In the genomic region with DNA sequence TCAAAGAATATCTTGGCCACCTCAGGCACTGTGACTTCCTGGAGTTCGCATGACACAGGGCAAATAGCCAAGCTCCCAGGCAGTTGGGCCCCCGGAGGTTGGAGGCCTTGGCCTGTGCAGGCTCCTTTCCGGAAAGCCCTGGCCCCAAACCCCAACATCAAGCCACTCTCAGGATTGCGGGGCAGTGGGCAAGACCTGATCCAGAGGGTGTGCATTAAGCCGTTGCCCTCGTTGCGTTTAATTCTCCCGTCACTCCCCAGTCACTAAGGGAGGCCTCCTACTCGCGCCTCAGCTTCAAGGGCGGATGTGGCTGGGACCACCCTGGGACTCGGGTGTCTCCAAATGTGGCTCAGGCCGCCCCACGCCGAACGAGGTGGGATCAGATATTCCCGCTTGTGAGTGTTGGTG, we compare ENCODE assay signal across 12 cellular contexts.
DNase-seq lines count a peak whose midpoint lies in the region; ATAC-seq and TF ChIP-seq lines count a peak whose summit lies in the region.
"Had no signal": no experiment of that assay in that cellular context is flagged by ENCODE, and none has a peak within 500 bp of the region (broad histone marks: within the 10 kb centered on the region; RNA-seq: fewer than 3 reads in every experiment).

No MANE protein-coding gene starts in this region.

- DNase-seq in GM23338 (ENCODE audit: low spot score): no peak
- no peak for DNase-seq in activated naive CD8-positive, alpha-beta T cell treated with anti-CD3 and anti-CD28 coated beads, Interleukin-2, amount 50 U/mL, for 24 hours
- peak; percentile 57 for DNase-seq in left kidney (ENCODE audit: low read depth, low spot score)
- DNase-seq in stimulated activated naive CD4-positive, alpha-beta T cell treated with Interleukin-2 at 50 U/mL for 16 hours (lab: John Stamatoyannopoulos, UW): no peak
- DNase-seq in OCI-LY7 (ENCODE audit: low spot score): no peak
- DNase-seq in foreskin fibroblast: no peak
- DNase-seq: activated CD8-positive, alpha-beta memory T cell treated with anti-CD3 and anti-CD28 coated beads, Interleukin-2, amount 10 ng/mL, durations not matched to agents 7 days and 5 days; DMS153; NCI-H524 treated with DMSO at 0.1 percent for 48 hours; ovary had no signal

- H3K27me3 ChIP-seq in GM23338 (ENCODE audit: insufficient read depth) (peaks cover 92% of the 10 kb centered on the region), skeletal muscle tissue (ENCODE audit: control insufficient read depth in 3 of 3, insufficient read depth in 3 of 3, low read length in 3 of 3) (peaks cover 34 to 53% (median 40%) of the 10 kb centered on the region in 3 donors)
- H3K27me3 ChIP-seq: ovary had no signal

- no peaks in the 10 kb centered on the region for H3K36me3 Mint-ChIP-seq in GM23338 (ENCODE audit: low read depth)
- no peaks in the 10 kb centered on the region for H3K36me3 Mint-ChIP-seq in activated naive CD8-positive, alpha-beta T cell treated with anti-CD3 and anti-CD28 coated beads, Interleukin-2, amount 50 U/mL, for 24 hours (ENCODE audit: low read depth)
- H3K36me3 Mint-ChIP-seq: activated CD8-positive, alpha-beta memory T cell treated with anti-CD3 and anti-CD28 coated beads, Interleukin-2, amount 10 ng/mL, durations not matched to agents 7 days and 5 days had no signal

- peak overlapping the region in 1 of 3 donors; percentile 72 for H3K9ac ChIP-seq in skeletal muscle tissue (ENCODE audit: low read depth in 1 of 3, low read length in 3 of 3)

- CTCF ChIA-PET in OCI-LY7 (lab: Charles Lee; ENCODE audit: unreplicated experiment): no interaction called here

- H3K27me3 Mint-ChIP-seq in GM23338 (ENCODE audit: insufficient read depth, low read depth, poor library complexity): peaks cover 86% of the 10 kb centered on the region
- H3K27me3 Mint-ChIP-seq in activated naive CD8-positive, alpha-beta T cell treated with anti-CD3 and anti-CD28 coated beads, Interleukin-2, amount 50 U/mL, for 24 hours: peaks cover 80% of the 10 kb centered on the region

- H3K9me2 ChIP-seq in GM23338 (ENCODE audit: insufficient read depth) (no peaks in the 10 kb centered on the region), OCI-LY7 (ENCODE audit: insufficient read depth, low read length) (no peaks in the 10 kb centered on the region)

- intact Hi-C loops in OCI-LY7 (cut with micrococcal nuclease; ENCODE audit: unreplicated experiment): no loop called here

- H3K36me3 ChIP-seq in GM23338 (ENCODE audit: insufficient read depth): no peaks in the 10 kb centered on the region
- H3K36me3 ChIP-seq in skeletal muscle tissue (ENCODE audit: control insufficient read depth in 3 of 3, insufficient read depth in 3 of 3, low read length in 3 of 3): no peaks in the 10 kb centered on the region
- no peaks in the 10 kb centered on the region for H3K36me3 ChIP-seq in OCI-LY7 (ENCODE audit: insufficient read depth, low read length)
- H3K36me3 ChIP-seq: ovary had no signal

- H3K4me3 ChIP-seq in GM23338 (peak overlapping the region; percentile 68), skeletal muscle tissue (ENCODE audit: low read length in 3 of 3) (peak overlapping the region; percentile 67 to 70 (median 67)), OCI-LY7 (ENCODE audit: low read depth, low read length, poor library complexity, severe bottlenecking) (no peak overlapping the region), foreskin fibroblast (ENCODE audit: low read depth in 1 of 2, low read length in 2 of 2) (no peak overlapping the region)

- TF ChIP-seq CTCF in GM23338 (conservative IDR thresholded peaks at IDR 0.05; ENCODE audit: low read depth in 2 of 2) (no peak; a peak in 1 of 4 replicates), OCI-LY7 (conservative IDR thresholded peaks at IDR 0.05; ENCODE audit: low read length) (no peak), foreskin fibroblast (IDR thresholded peaks at IDR 0.05; ENCODE audit: low read depth, low read length) (no peak)

- H3K4me1 ChIP-seq in GM23338 (ENCODE audit: insufficient read depth) (peaks cover 46% of the 10 kb centered on the region), skeletal muscle tissue (ENCODE audit: control insufficient read depth in 3 of 3, insufficient read depth in 3 of 3, low read length in 3 of 3) (peaks cover 10 to 13% (median 12%) of the 10 kb centered on the region in 3 donors), OCI-LY7 (ENCODE audit: insufficient read depth, low read length, poor library complexity, severe bottlenecking) (no peaks in the 10 kb centered on the region)

- H3K79me2 ChIP-seq in GM23338 (replicated peaks; ENCODE audit: insufficient read depth) (no peaks in the 10 kb centered on the region), OCI-LY7 (ENCODE audit: insufficient read depth, low read depth, low read length) (no peaks in the 10 kb centered on the region)

- H3K27ac Mint-ChIP-seq in GM23338: no peak overlapping the region
- H3K27ac Mint-ChIP-seq in activated naive CD8-positive, alpha-beta T cell treated with anti-CD3 and anti-CD28 coated beads, Interleukin-2, amount 50 U/mL, for 24 hours: no peak overlapping the region
- H3K27ac Mint-ChIP-seq: activated CD8-positive, alpha-beta memory T cell treated with anti-CD3 and anti-CD28 coated beads, Interleukin-2, amount 10 ng/mL, durations not matched to agents 7 days and 5 days had no signal

- H2AFZ ChIP-seq in GM23338: peak overlapping the region; percentile 91
- no peak overlapping the region for H2AFZ ChIP-seq in OCI-LY7 (ENCODE audit: low read length)

- peaks cover 27% of the 10 kb centered on the region for H3K4me1 Mint-ChIP-seq in GM23338
- peaks cover 26% of the 10 kb centered on the region for H3K4me1 Mint-ChIP-seq in activated naive CD8-positive, alpha-beta T cell treated with anti-CD3 and anti-CD28 coated beads, Interleukin-2, amount 50 U/mL, for 24 hours

- no TSS peak for BruUV-seq in OCI-LY7 (replicated peaks; lab: Mats Ljungman, UMichigan)

- H3K4me3 Mint-ChIP-seq in GM23338: peak overlapping the region; percentile 65
- peak overlapping the region; percentile 11 for H3K4me3 Mint-ChIP-seq in activated naive CD8-positive, alpha-beta T cell treated with anti-CD3 and anti-CD28 coated beads, Interleukin-2, amount 50 U/mL, for 24 hours
- H3K4me3 Mint-ChIP-seq: activated CD8-positive, alpha-beta memory T cell treated with anti-CD3 and anti-CD28 coated beads, Interleukin-2, amount 10 ng/mL, durations not matched to agents 7 days and 5 days had no signal

- POLR2A ChIA-PET in OCI-LY7 (lab: Charles Lee): no interaction called here

- H3K27ac ChIP-seq in GM23338 (ENCODE audit: low read depth) (no peak overlapping the region), skeletal muscle tissue (ENCODE audit: low read depth, low read length) (no peak overlapping the region), OCI-LY7 (ENCODE audit: low read depth, low read length, poor library complexity, severe bottlenecking) (no peak overlapping the region)
- H3K27ac ChIP-seq: ovary had no signal

- H3K9me3 Mint-ChIP-seq in GM23338: no peaks in the 10 kb centered on the region
- H3K9me3 Mint-ChIP-seq in activated naive CD8-positive, alpha-beta T cell treated with anti-CD3 and anti-CD28 coated beads, Interleukin-2, amount 50 U/mL, for 24 hours: no peaks in the 10 kb centered on the region

- ATAC-seq in GM23338: peak; percentile 14
- ATAC-seq in activated naive CD8-positive, alpha-beta T cell treated with anti-CD3 and anti-CD28 coated beads, Interleukin-2, amount 50 U/mL, for 24 hours: no peak
- no peak for ATAC-seq in HG03135 (IDR thresholded peaks at IDR 0.05; ENCODE audit: unreplicated experiment)
- ATAC-seq: activated CD8-positive, alpha-beta memory T cell treated with anti-CD3 and anti-CD28 coated beads, Interleukin-2, amount 10 ng/mL, durations not matched to agents 7 days and 5 days had no signal

- H4K20me1 ChIP-seq in GM23338 (replicated peaks; ENCODE audit: insufficient read depth) (peaks cover 7% of the 10 kb centered on the region), OCI-LY7 (ENCODE audit: insufficient read depth, low read length) (no peaks in the 10 kb centered on the region)

- no peaks in the 10 kb centered on the region for H3K9me3 ChIP-seq in skeletal muscle tissue (ENCODE audit: control insufficient read depth in 3 of 3, low read length in 3 of 3)
- no peaks in the 10 kb centered on the region for H3K9me3 ChIP-seq in OCI-LY7 (ENCODE audit: low read length)
- H3K9me3 ChIP-seq: ovary had no signal

- H3F3A ChIP-seq in GM23338 (replicated peaks; ENCODE audit: low read depth): peaks cover 9% of the 10 kb centered on the region

- peak overlapping the region; percentile 95 for H3K4me2 ChIP-seq in GM23338
- no peak overlapping the region for H3K4me2 ChIP-seq in OCI-LY7 (ENCODE audit: low read length)

TF ChIP-seq in GM23338, 12 proteins besides CTCF, POLR2A, EP300 and RAD21:
- TF ChIP-seq STAT1 (IDR thresholded peaks at IDR 0.05; ENCODE audit: unreplicated experiment) (no peak), EZH2 (IDR thresholded peaks at IDR 0.05; ENCODE audit: low read depth, unreplicated experiment) (peak; percentile 17)

Comparison
In these comparisons a context has a peak if more than half of its experiments do, and no peak if none do; other contexts are left out.
1. H3K4me3 ChIP-seq: peak in GM23338 (single experiment) and skeletal muscle tissue (3 of 3); none in OCI-LY7 (single experiment) and foreskin fibroblast (0 of 2).